Comparison of ENCODE assay signal across 17 cellular contexts in genomic region chr3:149634072-149634471, GRCh38.
"Had no signal": no experiment of that assay in that cellular context is flagged by ENCODE, and none has a peak within 500 bp of the region (broad histone marks: within the 10 kb centered on the region; RNA-seq: fewer than 3 reads in every experiment).

No MANE protein-coding gene starts in this region.

- H3K27ac ChIP-seq: epithelial cell of prostate, neutrophil, SK-N-MC, suprapubic skin had no signal

- H3K4me3 ChIP-seq: SK-N-MC, skin epidermis, suprapubic skin had no signal

- H3K9me3 Mint-ChIP-seq: activated naive CD4-positive, alpha-beta T cell treated with anti-CD3 and anti-CD28 coated beads, Interleukin-2, amount 10 ng/mL, durations not matched to agents 7 days and 5 days; naive thymus-derived CD8-positive, alpha-beta T cell had no signal

- H3K9me3 ChIP-seq: neutrophil, suprapubic skin had no signal

- H3K4me3 Mint-ChIP-seq: activated naive CD4-positive, alpha-beta T cell treated with anti-CD3 and anti-CD28 coated beads, Interleukin-2, amount 10 ng/mL, durations not matched to agents 7 days and 5 days; naive thymus-derived CD8-positive, alpha-beta T cell had no signal

- H3K36me3 Mint-ChIP-seq: activated naive CD4-positive, alpha-beta T cell treated with anti-CD3 and anti-CD28 coated beads, Interleukin-2, amount 10 ng/mL, durations not matched to agents 7 days and 5 days; naive thymus-derived CD8-positive, alpha-beta T cell had no signal

- H3K36me3 ChIP-seq: neutrophil, suprapubic skin had no signal

- H3K27me3 ChIP-seq: suprapubic skin had no signal

- DNase-seq: activated CD4-positive, alpha-beta T cell treated with anti-CD3 and anti-CD28 coated beads, Interleukin-2, amount 50 U/mL, for 4 hours; activated CD4-positive, CD25-positive, alpha-beta regulatory T cell treated with anti-CD3 and anti-CD28 coated beads, Interleukin-2, amount 50 U/mL, for 72 hours; activated naive CD4-positive, alpha-beta T cell treated with anti-CD3 and anti-CD28 coated beads, Interleukin-2, amount 10 ng/mL, durations not matched to agents 7 days and 5 days; caudate nucleus; effector CD8-positive, alpha-beta T cell; islet precursor cell; naive thymus-derived CD8-positive, alpha-beta T cell; stimulated activated CD4-positive, alpha-beta T cell treated with anti-CD3 and anti-CD28 coated beads, Interleukin-15, amount 100 ng/mL, for 24 hours; stimulated activated CD4-positive, alpha-beta T cell treated with anti-CD3 and anti-CD28 coated beads, Interleukin-4, amount 100 ng/mL, for 24 hours; stimulated activated naive CD4-positive, alpha-beta T cell treated with Interleukin-2 at 50 U/mL for 16 hours; T-helper 1 cell; T1000 had no signal

- H3K27ac Mint-ChIP-seq: activated naive CD4-positive, alpha-beta T cell treated with anti-CD3 and anti-CD28 coated beads, Interleukin-2, amount 10 ng/mL, durations not matched to agents 7 days and 5 days; naive thymus-derived CD8-positive, alpha-beta T cell had no signal

- H3K4me1 Mint-ChIP-seq: activated naive CD4-positive, alpha-beta T cell treated with anti-CD3 and anti-CD28 coated beads, Interleukin-2, amount 10 ng/mL, durations not matched to agents 7 days and 5 days had no signal

- ATAC-seq: naive thymus-derived CD8-positive, alpha-beta T cell had no signal
